Comparison of ENCODE assay signal across 8 cellular contexts in genomic region chr12:14716848-14717444, GRCh38. TPM values are rescaled to one million over a fixed set of nuclear protein-coding genes. Genes with fewer than 3 reads are reported as not detected.
DNase-seq lines count a peak whose midpoint lies in the region; ATAC-seq and TF ChIP-seq lines count a peak whose summit lies in the region.

No MANE protein-coding gene starts in this region.

- DNase-seq in activated gamma-delta T cell treated with Interleukin-2 at 50 U/mL for 16 hours (peak; percentile 47), activated gamma-delta T cell (lab: John Stamatoyannopoulos, UW) (no peak), Peyer's patch (peak in 2 of 3 donors; percentile 43 to 84), left ventricle myocardium inferior (no peak), NCI-H2081 treated with DMSO at 0.1 percent for 48 hours (lab: John Stamatoyannopoulos, UW) (no peak)
- peak; percentile 64 for DNase-seq in activated naive CD4-positive, alpha-beta T cell treated with anti-CD3 and anti-CD28 coated beads, Interleukin-2, amount 10 ng/mL, durations not matched to agents 7 days and 5 days
- DNase-seq in stimulated activated CD4-positive, alpha-beta T cell treated with anti-CD3 and anti-CD28 coated beads, Interleukin-1b, Interleukin-23, amount 100 ng/mL, for 24 hours (ENCODE audit: low read depth in 4 of 4, low spot score in 1 of 4) = peak in 3 of 4 experiments; percentile 6 to 28 (median 14)

- H3K9me3 ChIP-seq in Peyer's patch = no peaks in the 10 kb centered on the region
- peaks cover 9% of the 10 kb centered on the region for H3K9me3 ChIP-seq in left ventricle myocardium inferior (replicated peaks)

- H3K36me3 ChIP-seq in Peyer's patch (no peaks in the 10 kb centered on the region), left ventricle myocardium inferior (no peaks in the 10 kb centered on the region)

- no peak for TF ChIP-seq POLR2A in Peyer's patch (IDR thresholded peaks at IDR 0.05)

- no peaks in the 10 kb centered on the region for H3K4me1 ChIP-seq in Peyer's patch
- no peaks in the 10 kb centered on the region for H3K4me1 ChIP-seq in left ventricle myocardium inferior

- H3K4me3 ChIP-seq in Peyer's patch (no peak overlapping the region), left ventricle myocardium inferior (no peak overlapping the region)

- CTCF ChIA-PET in activated naive CD4-positive, alpha-beta T cell treated with anti-CD3 and anti-CD28 coated beads, Interleukin-2, amount 10 ng/mL, durations not matched to agents 7 days and 5 days (lab: Charles Lee) = interaction anchor here (0.6 to 2.9 kb wide), 9 partner anchors 54 to 504 kb away, joined by 3 to 23 read pairs (median 4); partner anchors contain the start of gene RERG

- ATAC-seq in HG02885 (IDR thresholded peaks at IDR 0.05; ENCODE audit: poor library complexity, unreplicated experiment) = peak; percentile 84

- no peaks in the 10 kb centered on the region for H3K36me3 Mint-ChIP-seq in activated naive CD4-positive, alpha-beta T cell treated with anti-CD3 and anti-CD28 coated beads, Interleukin-2, amount 10 ng/mL, durations not matched to agents 7 days and 5 days

- TF ChIP-seq CTCF in Peyer's patch (IDR thresholded peaks at IDR 0.05) (peak; percentile 31 to 85 (median 68)), left ventricle myocardium inferior (IDR thresholded peaks at IDR 0.05; ENCODE audit: borderline replicate concordance) (peak; percentile 65)

- peaks cover 12% of the 10 kb centered on the region for H3K27me3 Mint-ChIP-seq in activated naive CD4-positive, alpha-beta T cell treated with anti-CD3 and anti-CD28 coated beads, Interleukin-2, amount 10 ng/mL, durations not matched to agents 7 days and 5 days

- H3K27ac ChIP-seq in Peyer's patch (no peak overlapping the region), left ventricle myocardium inferior (replicated peaks) (no peak overlapping the region)

- intact Hi-C loops in left ventricle myocardium inferior (cut with micrococcal nuclease) = no loop called here

- H3K27me3 ChIP-seq in Peyer's patch (no peaks in the 10 kb centered on the region), left ventricle myocardium inferior (ENCODE audit: low read depth) (no peaks in the 10 kb centered on the region)

- no peak overlapping the region for H3K4me3 Mint-ChIP-seq in activated naive CD4-positive, alpha-beta T cell treated with anti-CD3 and anti-CD28 coated beads, Interleukin-2, amount 10 ng/mL, durations not matched to agents 7 days and 5 days

- H3K4me1 Mint-ChIP-seq in activated naive CD4-positive, alpha-beta T cell treated with anti-CD3 and anti-CD28 coated beads, Interleukin-2, amount 10 ng/mL, durations not matched to agents 7 days and 5 days = peaks cover 3% of the 10 kb centered on the region

- H3K27ac Mint-ChIP-seq in activated naive CD4-positive, alpha-beta T cell treated with anti-CD3 and anti-CD28 coated beads, Interleukin-2, amount 10 ng/mL, durations not matched to agents 7 days and 5 days = no peak overlapping the region

- H3K9me3 Mint-ChIP-seq in activated naive CD4-positive, alpha-beta T cell treated with anti-CD3 and anti-CD28 coated beads, Interleukin-2, amount 10 ng/mL, durations not matched to agents 7 days and 5 days = no peaks in the 10 kb centered on the region

RNA-seq across cellular contexts. Expression of gene GUCY2C, which starts 20.5 kb away (rescaled TPM):
- total RNA-seq in Peyer's patch (100 to 1,000 TPM in 3 of 4 donors, 10 to 100 TPM in 1; 25.6 to 176 (median 122) TPM), left ventricle myocardium inferior (0.11 TPM)

Comparison
In these comparisons a context has a peak if more than half of its experiments do, and no peak if none do; other contexts are left out.
1. DNase-seq: peak in activated gamma-delta T cell treated with Interleukin-2 at 50 U/mL for 16 hours (single experiment), Peyer's patch (2 of 3), activated naive CD4-positive, alpha-beta T cell treated with anti-CD3 and anti-CD28 coated beads, Interleukin-2, amount 10 ng/mL, durations not matched to agents 7 days and 5 days (single experiment) and stimulated activated CD4-positive, alpha-beta T cell treated with anti-CD3 and anti-CD28 coated beads, Interleukin-1b, Interleukin-23, amount 100 ng/mL, for 24 hours (3 of 4); none in activated gamma-delta T cell (single experiment), left ventricle myocardium inferior (single experiment) and NCI-H2081 treated with DMSO at 0.1 percent for 48 hours (single experiment).
2. RNA of gene GUCY2C, which starts 20.5 kb away (total RNA-seq): 25.6 to 176 TPM in Peyer's patch; 0.11 TPM in left ventricle myocardium inferior (single experiment); every median in the first group is over 10 times any median in the second.